2 cellular contexts compared by ENCODE assay signal in the genomic region with DNA sequence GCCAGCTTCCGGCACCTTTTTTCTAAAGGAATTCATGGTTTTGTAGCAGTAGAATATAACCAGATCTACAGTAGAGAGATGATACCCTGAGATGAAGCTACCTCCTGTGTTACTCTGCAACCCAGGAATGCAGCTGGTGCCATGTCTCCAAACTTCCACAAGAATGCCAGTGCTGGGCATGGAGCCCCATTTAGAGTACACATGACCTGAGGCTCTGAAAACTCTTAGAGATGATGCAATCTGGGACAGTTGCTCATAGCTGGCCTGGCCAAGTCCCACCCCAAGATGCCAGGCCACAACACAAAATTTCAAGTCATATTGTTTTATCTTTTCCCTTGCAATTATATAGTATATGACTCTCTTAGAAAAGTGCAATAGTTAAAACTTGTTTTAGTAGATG. TPM values are rescaled to one million over a fixed set of nuclear protein-coding genes. Genes with fewer than 3 reads are reported as not detected.
"Had no signal": no experiment of that assay in that cellular context is flagged by ENCODE, and none has a peak within 500 bp of the region (broad histone marks: within the 10 kb centered on the region; RNA-seq: fewer than 3 reads in every experiment).

No MANE protein-coding gene starts in this region.

RNA-seq across cellular contexts. Expression of gene HEATR4, which starts 13.4 kb away (rescaled TPM):
- total RNA-seq: dermis microvascular lymphatic vessel endothelial cell had no signal
- polyA plus RNA-seq: neural cell had no signal
